9 cellular contexts compared by ENCODE assay signal in genomic region chr10:73244866-73245477, GRCh38.
DNase-seq lines count a peak whose midpoint lies in the region; ATAC-seq and TF ChIP-seq lines count a peak whose summit lies in the region.
"Had no signal": no experiment of that assay in that cellular context is flagged by ENCODE, and none has a peak within 500 bp of the region (broad histone marks: within the 10 kb centered on the region; RNA-seq: fewer than 3 reads in every experiment).

No MANE protein-coding gene starts in this region.

- no peaks in the 10 kb centered on the region for H3K27me3 ChIP-seq in GM06990 (replicated peaks; ENCODE audit: control insufficient read depth, insufficient read depth, low read length)
- H3K27me3 ChIP-seq: heart left ventricle had no signal

- no peak for ATAC-seq in HG02884 (IDR thresholded peaks at IDR 0.05; ENCODE audit: unreplicated experiment)
- ATAC-seq: heart left ventricle had no signal

- H3K4me3 ChIP-seq in GM06990 (replicated peaks; ENCODE audit: low read depth, low read length) (peak overlapping the region; percentile 88), astrocyte of the cerebellum (ENCODE audit: low read depth, low read length) (peak overlapping the region; percentile 85)

- TF ChIP-seq CTCF in GM06990 (IDR thresholded peaks at IDR 0.05; ENCODE audit: insufficient read depth, low read length, poor library complexity, severe bottlenecking) = no peak
- TF ChIP-seq CTCF in astrocyte of the cerebellum (IDR thresholded peaks at IDR 0.05; ENCODE audit: low read depth, low read length, missing control alignments) = no peak
- TF ChIP-seq CTCF in nephron progenitor cell (IDR thresholded peaks at IDR 0.05) = no peak

- DNase-seq in GM06990 (ENCODE audit: extremely low read depth, insufficient read length) = no peak
- DNase-seq in NAMALWA (ENCODE audit: low spot score) = peak; percentile 5
- DNase-seq in astrocyte of the cerebellum (ENCODE audit: low read depth) = no peak
- no peak for DNase-seq in nephron progenitor cell
- DNase-seq in NCI-H187 treated with DMSO at 0.1 percent for 48 hours (lab: John Stamatoyannopoulos, UW) = no peak
- no peak for DNase-seq in GM19238 (ENCODE audit: insufficient read length, low spot score)
- DNase-seq in NCI-H2171 treated with DMSO at 0.1 percent for 48 hours (lab: John Stamatoyannopoulos, UW) = no peak
- DNase-seq: heart left ventricle had no signal

- peak overlapping the region; percentile 58 for H3K27ac Mint-ChIP-seq in nephron progenitor cell

- peaks cover 46% of the 10 kb centered on the region for H3K4me1 Mint-ChIP-seq in nephron progenitor cell

- H3K27me3 Mint-ChIP-seq in nephron progenitor cell (ENCODE audit: low read depth, poor library complexity) = no peaks in the 10 kb centered on the region

- peak overlapping the region; percentile 97 for H3K4me3 Mint-ChIP-seq in nephron progenitor cell

- in situ Hi-C loops in astrocyte of the cerebellum (cut with HindIII; ENCODE audit: low sequenced_read_pairs) = no loop called here

- no peaks in the 10 kb centered on the region for H3K9me3 Mint-ChIP-seq in nephron progenitor cell

- peaks cover 6% of the 10 kb centered on the region for H3K36me3 ChIP-seq in GM06990 (ENCODE audit: control insufficient read depth, insufficient read depth, low read length)

- H3K36me3 Mint-ChIP-seq in nephron progenitor cell (ENCODE audit: low read depth) = peaks cover 64% of the 10 kb centered on the region
